Comparison of ENCODE assay signal across 8 cellular contexts in genomic region chr1:151251656-151252470, GRCh38. TPM values are rescaled to one million over a fixed set of nuclear protein-coding genes. Genes with fewer than 3 reads are reported as not detected.
DNase-seq lines count a peak whose midpoint lies in the region; ATAC-seq and TF ChIP-seq lines count a peak whose summit lies in the region.

No MANE protein-coding gene starts in this region.

- H3K27me3 ChIP-seq in OCI-LY3 (ENCODE audit: low read depth, low read length) (no peaks in the 10 kb centered on the region), esophagus muscularis mucosa (no peaks in the 10 kb centered on the region)

- H3K27ac Mint-ChIP-seq in nephron: peak overlapping the region; percentile 22 to 39 (median 38)
- H3K27ac Mint-ChIP-seq in stimulated activated naive CD8-positive, alpha-beta T cell treated with anti-CD3 and anti-CD28 coated beads, Interleukin-15, amount 100 ng/mL, for 72 hours: no peak overlapping the region

- no peak for TF ChIP-seq EP300 in esophagus muscularis mucosa (IDR thresholded peaks at IDR 0.05)

- H2AFZ ChIP-seq in OCI-LY3 (ENCODE audit: low read depth, low read length): no peak overlapping the region

- DNase-seq in GDM1 (lab: John Stamatoyannopoulos, UW): peak; percentile 66
- DNase-seq in KG1 (lab: John Stamatoyannopoulos, UW): peak; percentile 39
- peak; percentile 45 for DNase-seq in activated T-cell treated with anti-CD3 and anti-CD28 coated beads for 4 hours
- no peak for DNase-seq in esophagus muscularis mucosa (ENCODE audit: extremely low spot score)
- peak; percentile 54 to 66 for DNase-seq in stimulated activated naive CD8-positive, alpha-beta T cell treated with anti-CD3 and anti-CD28 coated beads, Interleukin-15, amount 100 ng/mL, for 72 hours

- no peak overlapping the region for H3K9ac ChIP-seq in OCI-LY3 (ENCODE audit: low read length)

- no peak for TF ChIP-seq POLR2A in esophagus muscularis mucosa (IDR thresholded peaks at IDR 0.05; ENCODE audit: low read depth)

- ATAC-seq in stimulated activated naive CD8-positive, alpha-beta T cell treated with anti-CD3 and anti-CD28 coated beads, Interleukin-15, amount 100 ng/mL, for 72 hours: peak; percentile 68
- ATAC-seq in GM19328 (IDR thresholded peaks at IDR 0.05; ENCODE audit: unreplicated experiment): no peak

- peaks cover 26% of the 10 kb centered on the region for H3K36me3 ChIP-seq in OCI-LY3 (replicated peaks; ENCODE audit: low read depth, low read length)
- H3K36me3 ChIP-seq in esophagus muscularis mucosa: peaks cover 22 to 40% (median 29%) of the 10 kb centered on the region in 4 donors

- peak overlapping the region; percentile 44 to 72 (median 64) for H3K4me3 Mint-ChIP-seq in nephron
- H3K4me3 Mint-ChIP-seq in stimulated activated naive CD8-positive, alpha-beta T cell treated with anti-CD3 and anti-CD28 coated beads, Interleukin-15, amount 100 ng/mL, for 72 hours: no peak overlapping the region

- H3K4me1 ChIP-seq in OCI-LY3 (ENCODE audit: low read length) (peaks cover 5% of the 10 kb centered on the region), esophagus muscularis mucosa (peaks cover 14 to 27% (median 21%) of the 10 kb centered on the region in 4 donors)

- peaks cover 11% of the 10 kb centered on the region for H3K4me1 Mint-ChIP-seq in nephron
- H3K4me1 Mint-ChIP-seq in stimulated activated naive CD8-positive, alpha-beta T cell treated with anti-CD3 and anti-CD28 coated beads, Interleukin-15, amount 100 ng/mL, for 72 hours: peaks cover 14% of the 10 kb centered on the region

- peaks cover 39% of the 10 kb centered on the region for H3K36me3 Mint-ChIP-seq in nephron (ENCODE audit: low read depth)

- peak; percentile 92 for TF ChIP-seq CTCF in OCI-LY3 (IDR thresholded peaks at IDR 0.05; ENCODE audit: low read depth, low read length)
- peak; percentile 82 to 88 (median 86) for TF ChIP-seq CTCF in esophagus muscularis mucosa (IDR thresholded peaks at IDR 0.05)
- peak; percentile 80 to 84 (median 81) for TF ChIP-seq CTCF in nephron (IDR thresholded peaks at IDR 0.05; ENCODE audit: unreplicated experiment in 3 of 3)

- intact Hi-C loops in esophagus muscularis mucosa (cut with DNase I): loop anchor here (2.0 kb wide), 1 partner anchor 55 kb away; no protein-coding TSS in a partner anchor

- no peak overlapping the region for H3K4me2 ChIP-seq in OCI-LY3 (ENCODE audit: low read length)

- H3K79me2 ChIP-seq in OCI-LY3 (ENCODE audit: low read length): peaks cover 26% of the 10 kb centered on the region

- no peaks in the 10 kb centered on the region for H3K27me3 Mint-ChIP-seq in nephron (ENCODE audit: low read depth)
- no peaks in the 10 kb centered on the region for H3K27me3 Mint-ChIP-seq in stimulated activated naive CD8-positive, alpha-beta T cell treated with anti-CD3 and anti-CD28 coated beads, Interleukin-15, amount 100 ng/mL, for 72 hours

- WGBS in esophagus muscularis mucosa: 67% methylated on average over 16 of the region's 16 CpGs

- no peaks in the 10 kb centered on the region for H4K20me1 ChIP-seq in OCI-LY3 (ENCODE audit: insufficient read depth, low read length)

- H3K4me3 ChIP-seq in OCI-LY3 (ENCODE audit: low read length) (no peak overlapping the region), esophagus muscularis mucosa (no peak overlapping the region)

- H3K9me3 ChIP-seq in OCI-LY3 (ENCODE audit: insufficient read depth, low read length) (no peaks in the 10 kb centered on the region), esophagus muscularis mucosa (no peaks in the 10 kb centered on the region)

- H3K27ac ChIP-seq in OCI-LY3 (ENCODE audit: low read length) (no peak overlapping the region), esophagus muscularis mucosa (replicated peaks in 1 of 4) (no peak overlapping the region)

- H3K9me3 Mint-ChIP-seq in nephron: no peaks in the 10 kb centered on the region
- no peaks in the 10 kb centered on the region for H3K9me3 Mint-ChIP-seq in stimulated activated naive CD8-positive, alpha-beta T cell treated with anti-CD3 and anti-CD28 coated beads, Interleukin-15, amount 100 ng/mL, for 72 hours

RNA-seq across cellular contexts. Expression of gene PSMD4, which starts 2.7 kb away (rescaled TPM):
- total RNA-seq in esophagus muscularis mucosa: 100 to 1,000 TPM; 157 to 195 (median 176) TPM

RNA-seq across cellular contexts. Expression of gene ZNF687, which starts 30.2 kb away (rescaled TPM):
- total RNA-seq in esophagus muscularis mucosa: 10 to 100 TPM; 16.6 to 28.6 (median 23.1) TPM

RNA-seq across cellular contexts. Expression of gene PIP5K1A, which starts 53.5 kb away (rescaled TPM):
- 10 to 100 TPM; 44.7 to 54.9 (median 47.1) TPM for total RNA-seq in esophagus muscularis mucosa

Comparison
In these comparisons a context has a peak if more than half of its experiments do, and no peak if none do; other contexts are left out.
1. H3K27ac Mint-ChIP-seq: peak in nephron (3 of 3); none in stimulated activated naive CD8-positive, alpha-beta T cell treated with anti-CD3 and anti-CD28 coated beads, Interleukin-15, amount 100 ng/mL, for 72 hours (0 of 2).
2. H3K4me3 Mint-ChIP-seq: peak in nephron (3 of 3); none in stimulated activated naive CD8-positive, alpha-beta T cell treated with anti-CD3 and anti-CD28 coated beads, Interleukin-15, amount 100 ng/mL, for 72 hours (0 of 2).
3. Peak in every context shown above with its lines, with median percentiles within 50 percentile points of each other: CTCF ChIP-seq.